23 cellular contexts compared by ENCODE assay signal in genomic region chr10:52119507-52119906, GRCh38.
A peak's percentile ranks its signal among the peaks of the same experiment; 100 is the strongest.
DNase-seq lines count a peak whose midpoint lies in the region; ATAC-seq, FAIRE-seq and TF ChIP-seq lines count a peak whose summit lies in the region.
"Had no signal": no experiment of that assay in that cellular context is flagged by ENCODE, and none has a peak within 500 bp of the region (broad histone marks: within the 10 kb centered on the region; RNA-seq: fewer than 3 reads in every experiment).

No MANE protein-coding gene starts in this region.

- H3K4me1 Mint-ChIP-seq in chondrocyte (ENCODE audit: low read depth) (peaks cover 45% of the 10 kb centered on the region), mesothelial cell of epicardium (peaks cover 42% of the 10 kb centered on the region)
- H3K4me1 Mint-ChIP-seq: B cell; CD4-positive, CD25-positive, alpha-beta regulatory T cell had no signal

- in situ Hi-C loops in brain microvascular endothelial cell (cut with HindIII; ENCODE audit: low pct_ligation_motif_present, low sequenced_read_pairs), result no loop called here

- H3K79me2 ChIP-seq in PC-9 (ENCODE audit: low read depth), result no peaks in the 10 kb centered on the region

- H3K36me3 ChIP-seq in PC-9 (ENCODE audit: low read depth) (no peaks in the 10 kb centered on the region), aorta (ENCODE audit: control insufficient read depth in 1 of 2, insufficient read depth in 2 of 2, low read length in 1 of 2) (peaks cover 0 to 2% of the 10 kb centered on the region in 2 donors), brain microvascular endothelial cell (replicated peaks) (no peaks in the 10 kb centered on the region), H7 (replicated peaks; ENCODE audit: control insufficient read depth, insufficient read depth, low read length) (no peaks in the 10 kb centered on the region)
- H3K36me3 ChIP-seq: BLaER1 had no signal

- H3K9me3 Mint-ChIP-seq in chondrocyte (ENCODE audit: low read depth) (peaks cover 10% of the 10 kb centered on the region), mesothelial cell of epicardium (peaks cover 10% of the 10 kb centered on the region)
- H3K9me3 Mint-ChIP-seq: CD8-positive, alpha-beta T cell had no signal

- no peak overlapping the region for H3K27ac ChIP-seq in PC-9
- peak overlapping the region; percentile 57 to 79 for H3K27ac ChIP-seq in aorta (ENCODE audit: low read depth in 1 of 2, low read length in 2 of 2)
- no peak overlapping the region for H3K27ac ChIP-seq in brain microvascular endothelial cell
- H3K27ac ChIP-seq: 22Rv1, BLaER1, C4-2B had no signal

- H3K4me3 ChIP-seq in PC-9, result no peak overlapping the region
- no peak overlapping the region for H3K4me3 ChIP-seq in aorta (ENCODE audit: low read length in 2 of 2)
- H3K4me3 ChIP-seq in brain microvascular endothelial cell (ENCODE audit: low read depth, low read length), result no peak overlapping the region
- no peak overlapping the region for H3K4me3 ChIP-seq in H7 (ENCODE audit: insufficient read depth, low read depth, low read length)
- H3K4me3 ChIP-seq: BLaER1, GM12878 had no signal

- FAIRE-seq in GM12892 (lab: Jason Lieb, UNC), result no peak
- FAIRE-seq: D721Med, GM12878, GM18507, H54 had no signal

- H3K27ac Mint-ChIP-seq in chondrocyte (ENCODE audit: unreplicated experiment), result peak overlapping the region; percentile 54
- H3K27ac Mint-ChIP-seq in mesothelial cell of epicardium, result peak overlapping the region; percentile 11
- H3K27ac Mint-ChIP-seq: B cell; CD4-positive, CD25-positive, alpha-beta regulatory T cell; CD8-positive, alpha-beta T cell had no signal

- H3K4me2 ChIP-seq in PC-9, result no peak overlapping the region
- H3K4me2 ChIP-seq: BLaER1 had no signal

- BruUV-seq in PC-9 (replicated peaks; lab: Mats Ljungman, UMichigan), result no TSS peak

- no peak for ATAC-seq in aorta (ENCODE audit: low FRiP score)
- ATAC-seq: CD8-positive, alpha-beta T cell; GM12878 had no signal

- H3K9me3 ChIP-seq in PC-9 (ENCODE audit: insufficient read depth, low read depth), result peaks cover 5% of the 10 kb centered on the region; the same call in 1 of the 2 replicates
- no peaks in the 10 kb centered on the region for H3K9me3 ChIP-seq in aorta (ENCODE audit: control insufficient read depth, low read length)
- H3K9me3 ChIP-seq: BLaER1 had no signal

- H3K27me3 Mint-ChIP-seq in chondrocyte (ENCODE audit: low read depth), result no peaks in the 10 kb centered on the region
- H3K27me3 Mint-ChIP-seq in mesothelial cell of epicardium (ENCODE audit: low read depth), result no peaks in the 10 kb centered on the region
- H3K27me3 Mint-ChIP-seq: B cell; CD4-positive, CD25-positive, alpha-beta regulatory T cell had no signal

- H3K27me3 ChIP-seq in PC-9 (ENCODE audit: insufficient read depth, low read depth) (no peaks in the 10 kb centered on the region), aorta (ENCODE audit: control insufficient read depth in 1 of 2, insufficient read depth in 2 of 2, low read length in 1 of 2) (no peaks in the 10 kb centered on the region), brain microvascular endothelial cell (replicated peaks) (no peaks in the 10 kb centered on the region), H7 (ENCODE audit: control insufficient read depth, insufficient read depth, low read length) (no peaks in the 10 kb centered on the region)
- H3K27me3 ChIP-seq: BLaER1 had no signal

- H3K36me3 Mint-ChIP-seq in chondrocyte (ENCODE audit: low read depth) (peaks cover 8% of the 10 kb centered on the region), mesothelial cell of epicardium (peaks cover 1% of the 10 kb centered on the region)
- H3K36me3 Mint-ChIP-seq: CD4-positive, CD25-positive, alpha-beta regulatory T cell; CD8-positive, alpha-beta T cell had no signal

- CTCF ChIA-PET in PC-9 (lab: Charles Lee), result no interaction called here

- H2AFZ ChIP-seq in PC-9, result peak overlapping the region; percentile 5; the same call in 1 of the 2 replicates

- TF ChIP-seq POLR2A in GM12892 (IDR thresholded peaks at IDR 0.05; ENCODE audit: low read depth, low read length), result no peak

- DNase-seq in PC-9 (no peak), chondrocyte (ENCODE audit: low spot score) (no peak), mesothelial cell of epicardium (ENCODE audit: low spot score in 2 of 2, unreplicated experiment in 2 of 2) (no peak), aorta (no peak), GM12892 (ENCODE audit: insufficient read length) (no peak), brain microvascular endothelial cell (no peak), H7 (no peak)
- DNase-seq: CD4-positive, CD25-positive, alpha-beta regulatory T cell; CD8-positive, alpha-beta T cell; DMS 273 treated with DMSO at 0.1 percent for 48 hours; DMS79; EL; GDM1; GOT3; HCEC 1CT had no signal

- H4K20me1 ChIP-seq in PC-9 (ENCODE audit: insufficient read depth), result no peaks in the 10 kb centered on the region
- H4K20me1 ChIP-seq: BLaER1 had no signal

- H3K4me3 Mint-ChIP-seq in chondrocyte (ENCODE audit: unreplicated experiment) (no peak overlapping the region), mesothelial cell of epicardium (no peak overlapping the region)
- H3K4me3 Mint-ChIP-seq: B cell; CD4-positive, CD25-positive, alpha-beta regulatory T cell; CD8-positive, alpha-beta T cell had no signal

- POLR2A ChIA-PET in PC-9 (lab: Charles Lee; ENCODE audit: unreplicated experiment), result no interaction called here

- no peaks in the 10 kb centered on the region for H3K9me2 ChIP-seq in PC-9 (ENCODE audit: insufficient read depth)

- intact Hi-C loops in PC-9 (cut with micrococcal nuclease; ENCODE audit: unreplicated experiment) (no loop called here), aorta (cut with DNase I) (no loop called here)

- TF ChIP-seq CTCF in PC-9 (conservative IDR thresholded peaks at IDR 0.05) (no peak), chondrocyte (IDR thresholded peaks at IDR 0.05) (no peak), mesothelial cell of epicardium (IDR thresholded peaks at IDR 0.05; ENCODE audit: unreplicated experiment) (no peak), brain microvascular endothelial cell (IDR thresholded peaks at IDR 0.05; ENCODE audit: low read depth, low read length, missing control alignments) (no peak)

- H3K4me1 ChIP-seq in PC-9 (replicated peaks; ENCODE audit: insufficient read depth) (peaks cover 27% of the 10 kb centered on the region), aorta (ENCODE audit: control insufficient read depth in 1 of 2, insufficient read depth in 2 of 2, low read length in 2 of 2) (peaks cover 0 to 4% of the 10 kb centered on the region in 2 donors)
- H3K4me1 ChIP-seq: BLaER1 had no signal

- peaks cover 4% of the 10 kb centered on the region; the same call in 1 of the 2 replicates for H3F3A ChIP-seq in PC-9 (ENCODE audit: insufficient read depth, low read depth)

Comparison
In these comparisons a context has a peak if more than half of its experiments do, and no peak if none do; other contexts are left out.
1. H3K27ac ChIP-seq: peak in aorta (2 of 2); none in PC-9 (single experiment) and brain microvascular endothelial cell (single experiment).